19 cellular contexts compared by ENCODE assay signal in the genomic region with DNA sequence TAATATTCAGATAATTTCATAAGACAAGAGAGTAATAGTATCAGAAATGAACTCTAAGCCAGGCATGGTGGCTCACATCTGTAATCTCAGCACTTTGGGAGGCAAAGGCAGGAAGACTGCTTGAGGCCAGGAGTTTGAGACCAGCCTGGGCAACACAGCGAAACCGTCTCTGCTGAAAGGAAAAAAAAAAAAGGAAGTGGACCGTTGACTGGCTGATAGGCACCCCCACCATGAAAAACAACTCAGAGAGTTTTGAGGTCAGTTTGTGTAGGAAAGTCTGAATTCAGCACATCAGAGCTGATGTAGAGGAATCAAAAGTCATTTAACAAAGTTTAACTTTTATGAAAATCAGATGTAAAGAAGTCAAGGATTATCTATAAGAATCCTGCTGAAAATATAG.
"Had no signal": no experiment of that assay in that cellular context is flagged by ENCODE, and none has a peak within 500 bp of the region (broad histone marks: within the 10 kb centered on the region; RNA-seq: fewer than 3 reads in every experiment).

No MANE protein-coding gene starts in this region.

- DNase-seq: activated CD4-positive, alpha-beta memory T cell treated with anti-CD3 and anti-CD28 coated beads for 36 hours; activated CD4-positive, alpha-beta T cell treated with anti-CD3 and anti-CD28 coated beads for 4 hours; activated gamma-delta T cell treated with Interleukin-2 at 50 U/mL for 16 hours; activated T-cell treated with anti-CD3 and anti-CD28 coated beads for 4 hours; adrenal gland; erythroblast; kidney; T1000; transverse colon; uterus had no signal

- H3K4me3 ChIP-seq: adrenal gland, breast epithelium, coronary artery, transverse colon, uterus had no signal

- H3K4me3 Mint-ChIP-seq: activated CD4-positive, alpha-beta memory T cell treated with anti-CD3 and anti-CD28 coated beads for 36 hours; activated T-helper 1 cell treated with anti-CD3 and anti-CD28 coated beads, Interleukin-12 subunit alpha, Interleukin-12 subunit beta, Interleukin-2, Interleukin-4 antibody, amounts not matched to agents 30 ng/mL and 10 ng/mL and 1 ng/mL, durations not matched to agents 14 hours and 24 hours and 36 hours; neural crest cell; stimulated activated naive CD8-positive, alpha-beta T cell treated with anti-CD3 and anti-CD28 coated beads, Interleukin-15, Interleukin-2, amounts not matched to agents 100 ng/mL and 50 ng/mL, for 24 hours; WTC11 had no signal

- H3K27me3 ChIP-seq: adrenal gland, breast epithelium, transverse colon, uterus had no signal

- H3K27ac ChIP-seq: adrenal gland, breast epithelium, coronary artery, transverse colon, uterus had no signal

- H3K36me3 ChIP-seq: adrenal gland, breast epithelium, transverse colon, uterus had no signal

- H3K4me1 ChIP-seq: adrenal gland, breast epithelium, transverse colon, uterus had no signal

- H3K9me3 Mint-ChIP-seq: activated T-helper 1 cell treated with anti-CD3 and anti-CD28 coated beads, Interleukin-12 subunit alpha, Interleukin-12 subunit beta, Interleukin-2, Interleukin-4 antibody, amounts not matched to agents 30 ng/mL and 10 ng/mL and 1 ng/mL, durations not matched to agents 14 hours and 24 hours and 36 hours had no signal

- H3K36me3 Mint-ChIP-seq: activated CD4-positive, alpha-beta memory T cell treated with anti-CD3 and anti-CD28 coated beads for 36 hours; WTC11 had no signal

- H3K9me3 ChIP-seq: adrenal gland, breast epithelium, transverse colon, uterus had no signal

- H3K27ac Mint-ChIP-seq: activated CD4-positive, alpha-beta memory T cell treated with anti-CD3 and anti-CD28 coated beads for 36 hours; activated naive CD4-positive, alpha-beta T cell treated with anti-CD3 and anti-CD28 coated beads, Interleukin-2, amount 50 U/mL, for 72 hours; activated T-helper 1 cell treated with anti-CD3 and anti-CD28 coated beads, Interleukin-12 subunit alpha, Interleukin-12 subunit beta, Interleukin-2, Interleukin-4 antibody, amounts not matched to agents 30 ng/mL and 10 ng/mL and 1 ng/mL, durations not matched to agents 14 hours and 24 hours and 36 hours; progenitor cell of endocrine pancreas; stimulated activated naive CD8-positive, alpha-beta T cell treated with anti-CD3 and anti-CD28 coated beads, Interleukin-15, Interleukin-2, amounts not matched to agents 100 ng/mL and 50 ng/mL, for 24 hours; WTC11 had no signal

- H3K27me3 Mint-ChIP-seq: progenitor cell of endocrine pancreas had no signal

- ATAC-seq: activated naive CD4-positive, alpha-beta T cell treated with anti-CD3 and anti-CD28 coated beads, Interleukin-2, amount 50 U/mL, for 72 hours; left lobe of liver; WTC11 had no signal

- H3K4me1 Mint-ChIP-seq: neural crest cell, WTC11 had no signal
